ENCODE assay signal across 10 cellular contexts in the genomic region with DNA sequence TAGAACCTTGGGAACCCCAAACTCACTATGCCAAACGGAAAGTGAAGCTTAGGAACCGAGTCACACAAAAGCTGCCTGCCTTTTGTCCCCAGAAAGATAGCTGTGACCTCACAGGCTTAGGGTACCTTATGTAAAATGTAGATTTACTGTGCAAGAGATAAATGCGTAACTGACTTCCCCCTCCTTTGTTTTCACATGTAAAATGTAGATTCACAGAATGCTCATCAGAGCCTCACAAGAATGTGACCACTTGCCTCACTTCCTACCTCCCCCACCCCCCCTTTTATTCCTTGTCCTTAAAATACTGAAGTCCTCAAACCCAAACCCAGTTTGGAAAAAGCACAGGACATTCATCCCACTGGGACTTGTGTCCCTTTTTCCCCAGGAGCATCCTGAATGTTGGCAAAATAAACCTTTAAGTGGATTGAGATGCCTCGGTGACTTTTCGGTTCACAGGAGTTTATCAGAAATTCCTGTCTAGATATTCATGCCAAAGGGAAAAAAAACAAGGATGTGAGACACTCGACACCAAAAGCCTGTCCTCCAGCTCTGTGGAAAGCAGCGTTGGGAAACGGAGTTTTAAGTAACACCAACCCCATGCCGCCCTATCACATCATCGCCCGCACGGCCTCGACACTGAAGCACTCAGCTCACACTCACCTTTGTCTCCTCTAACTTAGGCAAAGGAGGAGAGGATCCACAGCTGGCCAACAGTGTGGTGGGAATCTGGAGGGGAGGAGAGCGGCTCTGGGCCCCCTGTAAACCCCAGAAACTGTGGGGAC. TPM values are rescaled to one million over a fixed set of nuclear protein-coding genes. Genes with fewer than 3 reads are reported as not detected.
DNase-seq lines count a peak whose midpoint lies in the region; ATAC-seq and TF ChIP-seq lines count a peak whose summit lies in the region.
"Had no signal": no experiment of that assay in that cellular context is flagged by ENCODE, and none has a peak within 500 bp of the region (broad histone marks: within the 10 kb centered on the region; RNA-seq: fewer than 3 reads in every experiment).

No MANE protein-coding gene starts in this region.

- H2BK120ac ChIP-seq in IMR-90 (ENCODE audit: low read depth, low read length), result peak overlapping the region; percentile 69

- no peak for TF ChIP-seq RAD21 in IMR-90 (IDR thresholded peaks at IDR 0.05; ENCODE audit: low read length)

- H3K4me1 Mint-ChIP-seq in effector memory CD8-positive, alpha-beta T cell (ENCODE audit: low read depth in 2 of 2), result peaks cover 6 to 11% of the 10 kb centered on the region in 2 donors

- H3K23ac ChIP-seq in IMR-90 (ENCODE audit: low read depth, low read length), result peak overlapping the region; percentile 72; the same call in 1 of the 2 replicates

- peaks cover 24% of the 10 kb centered on the region for H3K4me1 ChIP-seq in IMR-90 (ENCODE audit: control insufficient read depth, insufficient read depth, low read length)
- peaks cover 22 to 23% of the 10 kb centered on the region in 2 donors for H3K4me1 ChIP-seq in thyroid gland

- peak overlapping the region; percentile 47 for H2AK9ac ChIP-seq in IMR-90 (replicated peaks; ENCODE audit: low read depth, low read length, poor library complexity)

- BruUV-seq in IMR-90 (replicated peaks; lab: Mats Ljungman, UMichigan), result no TSS peak

- H3K36me3 Mint-ChIP-seq in effector memory CD8-positive, alpha-beta T cell (ENCODE audit: insufficient read depth), result peaks cover 3% of the 10 kb centered on the region

- peak overlapping the region; percentile 26; the same call in 1 of the 2 replicates for H4K5ac ChIP-seq in IMR-90 (ENCODE audit: low read depth, low read length)

- H3K9me3 ChIP-seq in IMR-90 (ENCODE audit: control insufficient read depth, insufficient read depth, low read length) (no peaks in the 10 kb centered on the region), thyroid gland (no peaks in the 10 kb centered on the region)
- H3K9me3 ChIP-seq: mucosa of descending colon, SJCRH30 had no signal

- DNase-seq in IMR-90 (peak; percentile 55), cardiac fibroblast (ENCODE audit: low read depth in 2 of 2) (peak; percentile 50 to 72), islet precursor cell (peak; percentile 84), thyroid gland (peak in 1 of 2 donors; percentile 31), HT-29 (ENCODE audit: low spot score) (no peak)
- no peak for DNase-seq in effector memory CD8-positive, alpha-beta T cell
- DNase-seq: cortex of kidney, mucosa of descending colon had no signal

- 0% methylated on average over 2 of the region's 14 CpGs; no CpG with 5 or more reads in 1 of the 2 experiments for WGBS in IMR-90 (ENCODE audit: extremely low coverage in 2 of 2, insufficient read length in 1 of 2), 2 experiments
- WGBS in thyroid gland, 2 donors, result 54 to 63% methylated on average over 14 of the region's 14 CpGs

- H3K36me3 ChIP-seq in IMR-90 (ENCODE audit: control insufficient read depth, insufficient read depth, low read length) (peaks cover 2% of the 10 kb centered on the region; the same call in 1 of the 2 replicates), thyroid gland (no peaks in the 10 kb centered on the region)
- H3K36me3 ChIP-seq: SJCRH30 had no signal

- H3K27ac ChIP-seq in IMR-90 (ENCODE audit: insufficient read depth, low read length) (peak overlapping the region; percentile 48), thyroid gland (peak overlapping the region; percentile 32 to 63 (median 59))
- H3K27ac ChIP-seq: SJCRH30 had no signal

- ATAC-seq in IMR-90 (ENCODE audit: low read depth), result peak; percentile 63
- no peak for ATAC-seq in HG03521 (IDR thresholded peaks at IDR 0.05; ENCODE audit: unreplicated experiment)
- ATAC-seq in effector memory CD8-positive, alpha-beta T cell (replicated peaks), result no peak
- ATAC-seq: mucosa of descending colon had no signal

- H3K4me3 ChIP-seq in IMR-90 (ENCODE audit: insufficient read depth, low read depth, low read length) (no peak overlapping the region), cardiac fibroblast (replicated peaks in 1 of 2; ENCODE audit: low read depth in 2 of 2, low read length in 2 of 2) (no peak overlapping the region), thyroid gland (replicated peaks in 1 of 3) (no peak overlapping the region)
- H3K4me3 ChIP-seq: mucosa of descending colon, SJCRH30 had no signal

- no peak overlapping the region for H3K27ac Mint-ChIP-seq in effector memory CD8-positive, alpha-beta T cell

- POLR2A ChIA-PET in IMR-90 (lab: Charles Lee; ENCODE audit: unreplicated experiment), result no interaction called here

- peak overlapping the region; percentile 50 to 66 for H4K8ac ChIP-seq in IMR-90 (ENCODE audit: low read depth in 2 of 2, low read length in 2 of 2)

- H2AFZ ChIP-seq in IMR-90 (replicated peaks; ENCODE audit: low read length, poor library complexity), result no peak overlapping the region

- H3K4me2 ChIP-seq in IMR-90 (ENCODE audit: low read depth, low read length), result peak overlapping the region; percentile 61

- H2BK15ac ChIP-seq in IMR-90 (ENCODE audit: low read depth, low read length), result peak overlapping the region; percentile 49; the same call in 2 of the 3 replicates

- H3K18ac ChIP-seq in IMR-90 (ENCODE audit: low read depth, low read length), result peak overlapping the region; percentile 64

- peaks cover 15% of the 10 kb centered on the region for H3K9me1 ChIP-seq in IMR-90 (ENCODE audit: insufficient read depth, low read length)

- intact Hi-C loops in IMR-90 (cut with micrococcal nuclease) (no loop called here), thyroid gland (cut with DNase I) (no loop called here)

- 0 out of 2 replicates have a peak overlapping the region, but pooled peaks have one; percentile 3 for H2AK5ac ChIP-seq in IMR-90 (ENCODE audit: low read depth, low read length)

- CTCF ChIA-PET in IMR-90 (lab: Yijun Ruan, JAX), result no interaction called here

- no peaks in the 10 kb centered on the region for H3K9me3 Mint-ChIP-seq in effector memory CD8-positive, alpha-beta T cell

- H3K9ac ChIP-seq in IMR-90 (ENCODE audit: low read depth, low read length), result no peak overlapping the region; the same call in 1 of the 2 replicates

- in situ Hi-C loops in IMR-90 (cut with MboI; ENCODE audit: low sequenced_read_pairs), result no loop called here

- H3K56ac ChIP-seq in IMR-90 (ENCODE audit: extremely low read depth, insufficient read depth, low read length), result no peak overlapping the region

- TF ChIP-seq POLR2A in IMR-90 (IDR thresholded peaks at IDR 0.05; ENCODE audit: low read depth, low read length) (no peak), thyroid gland (IDR thresholded peaks at IDR 0.05) (no peak)

- TF ChIP-seq CTCF in IMR-90 (conservative IDR thresholded peaks at IDR 0.05; ENCODE audit: low read depth, low read length), result no peak
- TF ChIP-seq CTCF in cardiac fibroblast (IDR thresholded peaks at IDR 0.05; ENCODE audit: low read depth, low read length), result no peak
- TF ChIP-seq CTCF in thyroid gland (IDR thresholded peaks at IDR 0.05), result no peak

- peak overlapping the region; percentile 21 for H2BK5ac ChIP-seq in IMR-90 (ENCODE audit: low read depth, low read length, poor library complexity, severe bottlenecking)

- peaks cover 13% of the 10 kb centered on the region; the same call in 1 of the 2 replicates for H4K20me1 ChIP-seq in IMR-90 (ENCODE audit: insufficient read depth, low read length)

- H3K14ac ChIP-seq in IMR-90 (replicated peaks; ENCODE audit: low read depth, low read length), result peak overlapping the region; percentile 42; the same call in 1 of the 2 replicates

- H3K27me3 Mint-ChIP-seq in effector memory CD8-positive, alpha-beta T cell, result no peaks in the 10 kb centered on the region

- H3K27me3 ChIP-seq in IMR-90 (ENCODE audit: control insufficient read depth, insufficient read depth, low read length), result no peaks in the 10 kb centered on the region
- H3K27me3 ChIP-seq in thyroid gland, result no peaks in the 10 kb centered on the region
- H3K27me3 ChIP-seq: SJCRH30 had no signal

- H3K4me3 Mint-ChIP-seq in effector memory CD8-positive, alpha-beta T cell, result no peak overlapping the region

- H2BK20ac ChIP-seq in IMR-90 (ENCODE audit: low read depth, low read length), result peak overlapping the region; percentile 83

- H4K91ac ChIP-seq in IMR-90 (ENCODE audit: insufficient read depth, low read depth, low read length), result peak overlapping the region; percentile 13; the same call in 1 of the 2 replicates

- peaks cover 18 to 78% of the 10 kb centered on the region in 2 experiments for H3K79me1 ChIP-seq in IMR-90 (ENCODE audit: low read depth in 1 of 2, low read length in 2 of 2)

- peak overlapping the region; percentile 80 for H3K4ac ChIP-seq in IMR-90 (ENCODE audit: low read depth, low read length)

- dilution Hi-C loops in IMR-90 (cut with HindIII; ENCODE audit: low sequenced_read_pairs, unreplicated experiment), result no loop called here

TF ChIP-seq in IMR-90, 13 proteins besides CTCF, POLR2A, EP300 and RAD21:
- TF ChIP-seq CEBPB (IDR thresholded peaks at IDR 0.05; ENCODE audit: low read depth, low read length) (peak; percentile 20; the same call in 1 of the 2 replicates), BHLHE40 (IDR thresholded peaks at IDR 0.05; ENCODE audit: low read depth, low read length) (no peak)
TF ChIP-seq in IMR-90: peak in this region for 1.

RNA-seq across cellular contexts. Expression of a gene that starts 45.9 kb away (rescaled TPM):
- total RNA-seq in IMR-90 (2012; rRNA removed) (11.5 and 13.6 TPM in 2 replicates), thyroid gland (100 to 1,000 TPM in 2 of 4 donors, 10 to 100 TPM in 2; 59.9 to 211 (median 134) TPM)
- 10.9 and 11.6 TPM in 2 replicates for polyA plus RNA-seq in IMR-90 (2012; rRNA removed)
- polyA plus RNA-seq in IMR-90 (2012; cell fraction: cytosol; rRNA removed), result 4.9 and 6.7 TPM in 2 replicates
- 19.7 and 44.0 TPM in 2 replicates for polyA plus RNA-seq in IMR-90 (2012; cell fraction: nucleus; rRNA removed; ENCODE audit: low replicate concordance)
- total RNA-seq in HT-29 (2014; rRNA removed; shearing (Covaris generic)), result 5.7 and 6.0 TPM in 2 replicates

Comparison
In these comparisons a context has a peak if more than half of its experiments do, and no peak if none do; other contexts are left out.
1. DNase-seq: peak in IMR-90 (single experiment), cardiac fibroblast (2 of 2) and islet precursor cell (single experiment); none in HT-29 (single experiment) and effector memory CD8-positive, alpha-beta T cell (0 of 3).